18 cellular contexts compared by ENCODE assay signal in the genomic region with DNA sequence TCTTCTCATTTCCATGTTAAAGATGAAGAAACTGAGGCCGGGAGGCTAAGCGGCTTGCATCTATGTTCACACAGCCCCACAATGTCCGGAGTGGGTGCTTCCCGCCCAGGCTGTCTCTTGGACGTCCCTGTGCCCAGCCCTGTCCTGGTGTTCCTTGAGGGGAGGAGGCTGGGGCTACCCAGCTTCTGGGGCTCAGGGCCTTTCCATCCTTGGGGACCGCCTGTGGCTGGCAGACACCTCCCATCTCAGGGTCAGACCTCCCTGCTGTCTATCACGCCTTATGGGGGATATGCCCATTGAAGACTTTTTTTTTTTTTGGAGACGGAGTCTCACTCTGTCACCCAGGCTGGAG.
A peak's percentile ranks its signal among the peaks of the same experiment; 100 is the strongest.
DNase-seq lines count a peak whose midpoint lies in the region; ATAC-seq and TF ChIP-seq lines count a peak whose summit lies in the region.
"Had no signal": no experiment of that assay in that cellular context is flagged by ENCODE, and none has a peak within 500 bp of the region (broad histone marks: within the 10 kb centered on the region; RNA-seq: fewer than 3 reads in every experiment).

No MANE protein-coding gene starts in this region.

- H3K4me3 ChIP-seq in H7 (ENCODE audit: insufficient read depth, low read depth, low read length) (no peak overlapping the region), lower lobe of right lung (no peak overlapping the region), sigmoid colon (no peak overlapping the region), tibial nerve (no peak overlapping the region)
- H3K4me3 ChIP-seq: BLaER1 treated with 17β-estradiol and CSF1 and Interleukin-3, amounts not matched to agents 10 nM and 100 nM; HAP-1; SK-N-MC had no signal

- WGBS in sigmoid colon, 2 donors = 73 to 81% methylated on average over 8 of the region's 8 CpGs
- 78 to 89% methylated on average over 4 to 5 of the region's 8 CpGs for WGBS in tibial nerve, 2 donors

- H3K9me3 Mint-ChIP-seq in chondrocyte (ENCODE audit: low read depth) = no peaks in the 10 kb centered on the region

- H3K4me3 Mint-ChIP-seq in chondrocyte (ENCODE audit: unreplicated experiment) = no peak overlapping the region

- no peak overlapping the region for H3K27ac Mint-ChIP-seq in chondrocyte (ENCODE audit: unreplicated experiment)

- H3K36me3 ChIP-seq in H7 (replicated peaks; ENCODE audit: control insufficient read depth, insufficient read depth, low read length) (no peaks in the 10 kb centered on the region), lower lobe of right lung (no peaks in the 10 kb centered on the region), sigmoid colon (no peaks in the 10 kb centered on the region), tibial nerve (no peaks in the 10 kb centered on the region)
- H3K36me3 ChIP-seq: BLaER1 treated with 17β-estradiol and CSF1 and Interleukin-3, amounts not matched to agents 10 nM and 100 nM; HAP-1 had no signal

- TF ChIP-seq EP300 in sigmoid colon (IDR thresholded peaks at IDR 0.05) = no peak
- no peak for TF ChIP-seq EP300 in tibial nerve (IDR thresholded peaks at IDR 0.05)

- no peak for TF ChIP-seq CTCF in chondrocyte (IDR thresholded peaks at IDR 0.05)
- no peak for TF ChIP-seq CTCF in lower lobe of right lung (IDR thresholded peaks at IDR 0.05)
- no peak for TF ChIP-seq CTCF in sigmoid colon (IDR thresholded peaks at IDR 0.05)
- no peak for TF ChIP-seq CTCF in tibial nerve (IDR thresholded peaks at IDR 0.05)

- peaks cover 6% of the 10 kb centered on the region for H3K4me1 ChIP-seq in lower lobe of right lung
- H3K4me1 ChIP-seq in sigmoid colon = peaks cover 0 to 9% (median 8%) of the 10 kb centered on the region in 4 donors
- H3K4me1 ChIP-seq in tibial nerve = peaks cover 0 to 21% (median 10%) of the 10 kb centered on the region in 4 donors
- H3K4me1 ChIP-seq: HAP-1 had no signal

- peaks cover 3% of the 10 kb centered on the region for H3K4me1 Mint-ChIP-seq in chondrocyte (ENCODE audit: low read depth)

- H3K27me3 ChIP-seq in H7 (ENCODE audit: control insufficient read depth, insufficient read depth, low read length) = peaks cover 2% of the 10 kb centered on the region; the same call in 1 of the 2 replicates
- peaks cover 83% of the 10 kb centered on the region for H3K27me3 ChIP-seq in lower lobe of right lung (ENCODE audit: low read depth)
- H3K27me3 ChIP-seq in sigmoid colon = peaks cover 6 to 81% (median 25%) of the 10 kb centered on the region in 3 donors
- H3K27me3 ChIP-seq in tibial nerve = peaks cover 0 to 78% of the 10 kb centered on the region in 2 donors

- intact Hi-C loops in lower lobe of right lung (cut with DNase I) (no loop called here), sigmoid colon (cut with DNase I) (no loop called here)

- no peaks in the 10 kb centered on the region for H3K36me3 Mint-ChIP-seq in chondrocyte (ENCODE audit: low read depth)

- peak; percentile 36 for DNase-seq in H7
- peak; percentile 54 for DNase-seq in chondrocyte (ENCODE audit: low spot score)
- DNase-seq in lower lobe of right lung = peak; percentile 39
- DNase-seq in sigmoid colon = peak; percentile 37
- DNase-seq in NCI-H1048 (lab: John Stamatoyannopoulos, UW) = no peak
- no peak for DNase-seq in tibial nerve (ENCODE audit: low spot score in 2 of 2)
- DNase-seq: DMS79; KBM-7; NCI-H1105 treated with DMSO at 0.1 percent for 48 hours; NCI-H1694; NCI-H510A; NCI-H748 treated with DMSO at 0.1 percent for 48 hours; NK-92 treated with Interleukin-12 subunit alpha and Interleukin-12 subunit beta, amount 100 ng/mL, for 24 hours; SHP77 had no signal

- ATAC-seq in lower lobe of right lung = no peak
- ATAC-seq in HG02938 (IDR thresholded peaks at IDR 0.05; ENCODE audit: unreplicated experiment) = no peak

- H3K9me3 ChIP-seq in lower lobe of right lung (no peaks in the 10 kb centered on the region), sigmoid colon (no peaks in the 10 kb centered on the region), tibial nerve (no peaks in the 10 kb centered on the region)
- H3K9me3 ChIP-seq: BLaER1 treated with 17β-estradiol and CSF1 and Interleukin-3, amounts not matched to agents 10 nM and 100 nM; HAP-1 had no signal

- TF ChIP-seq POLR2A in sigmoid colon (IDR thresholded peaks at IDR 0.05) (no peak), tibial nerve (IDR thresholded peaks at IDR 0.05) (no peak)

- H3K27me3 Mint-ChIP-seq in chondrocyte (ENCODE audit: low read depth) = peaks cover 19% of the 10 kb centered on the region

- H3K27ac ChIP-seq in lower lobe of right lung = no peak overlapping the region
- no peak overlapping the region for H3K27ac ChIP-seq in sigmoid colon
- no peak overlapping the region for H3K27ac ChIP-seq in tibial nerve
- H3K27ac ChIP-seq: BLaER1 treated with 17β-estradiol and CSF1 and Interleukin-3, amounts not matched to agents 10 nM and 100 nM; SK-N-MC had no signal

Comparison
In these comparisons a context has a peak if more than half of its experiments do, and no peak if none do; other contexts are left out.
1. DNase-seq: peak in H7 (single experiment), chondrocyte (single experiment), lower lobe of right lung (single experiment) and sigmoid colon (single experiment); none in NCI-H1048 (single experiment) and tibial nerve (0 of 2).